ENCODE assay signal across 17 cellular contexts in the genomic region with DNA sequence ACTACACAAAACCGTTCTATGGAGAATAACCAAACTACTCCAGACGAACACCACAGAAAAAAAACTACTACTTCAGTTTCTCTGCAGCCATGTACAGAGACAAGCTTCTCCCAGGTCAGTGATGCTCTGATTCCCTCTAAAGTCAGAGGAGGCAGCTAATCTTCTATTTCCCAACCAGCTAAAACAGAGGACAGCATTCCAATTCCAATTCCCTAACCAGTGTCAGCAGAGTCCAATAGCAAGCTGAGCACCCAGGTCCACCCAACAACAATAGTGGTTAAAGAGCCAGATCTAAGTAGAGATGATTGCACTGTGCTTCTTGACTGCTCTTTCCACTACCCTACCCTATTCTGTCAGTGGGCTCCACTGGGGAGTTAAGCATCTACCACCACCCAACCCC. TPM values are rescaled to one million over a fixed set of nuclear protein-coding genes. Genes with fewer than 3 reads are reported as not detected.
DNase-seq lines count a peak whose midpoint lies in the region; ATAC-seq and TF ChIP-seq lines count a peak whose summit lies in the region.
"Had no signal": no experiment of that assay in that cellular context is flagged by ENCODE, and none has a peak within 500 bp of the region (broad histone marks: within the 10 kb centered on the region; RNA-seq: fewer than 3 reads in every experiment).

No MANE protein-coding gene starts in this region.

- H3K27me3 Mint-ChIP-seq in dendritic cell treated with granulocyte-macrophage colony-stimulating factor and Interleukin-4, amounts not matched to agents 40 ng/mL and 50 ng/mL, for 4 days, result no peaks in the 10 kb centered on the region
- peaks cover 8% of the 10 kb centered on the region for H3K27me3 Mint-ChIP-seq in activated naive CD4-positive, alpha-beta T cell treated with anti-CD3 and anti-CD28 coated beads, Interleukin-2, amount 10 ng/mL, durations not matched to agents 7 days and 5 days

- no peak overlapping the region for H3K4me3 ChIP-seq in heart right ventricle
- H3K4me3 ChIP-seq in OCI-LY7 (ENCODE audit: low read depth, low read length, poor library complexity, severe bottlenecking), result no peak overlapping the region

- no peak overlapping the region for H3K4me3 Mint-ChIP-seq in dendritic cell treated with granulocyte-macrophage colony-stimulating factor and Interleukin-4, amounts not matched to agents 40 ng/mL and 50 ng/mL, for 4 days
- no peak overlapping the region for H3K4me3 Mint-ChIP-seq in activated naive CD4-positive, alpha-beta T cell treated with anti-CD3 and anti-CD28 coated beads, Interleukin-2, amount 10 ng/mL, durations not matched to agents 7 days and 5 days
- H3K4me3 Mint-ChIP-seq: CD4-positive, alpha-beta memory T cell; HFFc6 had no signal

- H3K27me3 ChIP-seq in heart right ventricle, result no peaks in the 10 kb centered on the region

- POLR2A ChIA-PET in OCI-LY7 (lab: Charles Lee), result interaction anchor here (0.9 to 2.8 kb wide), 4 partner anchors 8 to 20 kb away, joined by 4 to 15 read pairs (median 4); no protein-coding TSS in a partner anchor

- peaks cover 0 to 18% (median 4%) of the 10 kb centered on the region in 11 donors for H3K9me3 ChIP-seq in heart right ventricle
- H3K9me3 ChIP-seq in OCI-LY7 (ENCODE audit: low read length), result peaks cover 46% of the 10 kb centered on the region

- H3K4me2 ChIP-seq in OCI-LY7 (ENCODE audit: low read length), result peak overlapping the region; percentile 49

- no peak for TF ChIP-seq CTCF in heart right ventricle (IDR thresholded peaks at IDR 0.05)
- no peak for TF ChIP-seq CTCF in OCI-LY7 (conservative IDR thresholded peaks at IDR 0.05; ENCODE audit: low read length)

- CTCF ChIA-PET in OCI-LY7 (lab: Charles Lee; ENCODE audit: unreplicated experiment), result interaction anchor here (0.8 kb wide), 1 partner anchor 35 kb away, joined by 4 read pairs; no protein-coding TSS in a partner anchor
- CTCF ChIA-PET in activated naive CD4-positive, alpha-beta T cell treated with anti-CD3 and anti-CD28 coated beads, Interleukin-2, amount 10 ng/mL, durations not matched to agents 7 days and 5 days (lab: Charles Lee), result no interaction called here

- H4K20me1 ChIP-seq in OCI-LY7 (ENCODE audit: insufficient read depth, low read length), result no peaks in the 10 kb centered on the region

- no peaks in the 10 kb centered on the region for H3K36me3 ChIP-seq in heart right ventricle
- H3K36me3 ChIP-seq in OCI-LY7 (ENCODE audit: insufficient read depth, low read length), result no peaks in the 10 kb centered on the region; the same call in 1 of the 2 replicates

- WGBS in heart right ventricle, 2 donors, result 60 to 68% methylated on average over 2 of the region's 2 CpGs

- DNase-seq in Right ventricle myocardium superior (no peak), heart right ventricle (no peak), OCI-LY7 (ENCODE audit: low spot score) (no peak), NCI-H2227 treated with DMSO at 0.1 percent for 48 hours (lab: John Stamatoyannopoulos, UW) (no peak)
- DNase-seq in activated naive CD4-positive, alpha-beta T cell treated with anti-CD3 and anti-CD28 coated beads, Interleukin-2, amount 10 ng/mL, durations not matched to agents 7 days and 5 days, result no peak
- no peak for DNase-seq in stimulated activated CD8-positive, alpha-beta memory T cell treated with anti-CD3 and anti-CD28 coated beads, Interleukin-4, amount 100 ng/mL, for 48 hours
- DNase-seq: ACHN; C1 segment of cervical spinal cord; CD4-positive, alpha-beta memory T cell; DMS153; DMS79 treated with DMSO at 0.1 percent for 48 hours; GDM1; HCEC 1CT; HFFc6 had no signal

- ATAC-seq in Right ventricle myocardium superior (ENCODE audit: poor library complexity) (peak; percentile 22), heart right ventricle (no peak)

- intact Hi-C loops in Right ventricle myocardium superior (cut with DNase I), result no loop called here
- intact Hi-C loops in heart right ventricle (cut with DNase I), result no loop called here
- intact Hi-C loops in OCI-LY7 (cut with micrococcal nuclease; ENCODE audit: unreplicated experiment), result loop anchor here (10.0 kb wide), 1 partner anchor 664 kb away; no protein-coding TSS in a partner anchor
- intact Hi-C loops in dendritic cell treated with granulocyte-macrophage colony-stimulating factor and Interleukin-4, amounts not matched to agents 40 ng/mL and 50 ng/mL, for 4 days (cut with micrococcal nuclease), result no loop called here

- peaks cover 0 to 9% (median 0%) of the 10 kb centered on the region in 9 donors for H3K4me1 ChIP-seq in heart right ventricle
- H3K4me1 ChIP-seq in OCI-LY7 (ENCODE audit: insufficient read depth, low read length, poor library complexity, severe bottlenecking), result peaks cover 26% of the 10 kb centered on the region

- H3K27ac ChIP-seq in heart right ventricle (no peak overlapping the region), OCI-LY7 (ENCODE audit: low read depth, low read length, poor library complexity, severe bottlenecking) (peak overlapping the region; percentile 19)
- H3K27ac ChIP-seq: HL-60 had no signal

- H3K4me1 Mint-ChIP-seq in dendritic cell treated with granulocyte-macrophage colony-stimulating factor and Interleukin-4, amounts not matched to agents 40 ng/mL and 50 ng/mL, for 4 days (ENCODE audit: low read depth), result peaks cover 22% of the 10 kb centered on the region
- H3K4me1 Mint-ChIP-seq in activated naive CD4-positive, alpha-beta T cell treated with anti-CD3 and anti-CD28 coated beads, Interleukin-2, amount 10 ng/mL, durations not matched to agents 7 days and 5 days, result no peaks in the 10 kb centered on the region
- H3K4me1 Mint-ChIP-seq: CD4-positive, alpha-beta memory T cell had no signal

- peaks cover 19% of the 10 kb centered on the region for H3K9me3 Mint-ChIP-seq in dendritic cell treated with granulocyte-macrophage colony-stimulating factor and Interleukin-4, amounts not matched to agents 40 ng/mL and 50 ng/mL, for 4 days
- H3K9me3 Mint-ChIP-seq in activated naive CD4-positive, alpha-beta T cell treated with anti-CD3 and anti-CD28 coated beads, Interleukin-2, amount 10 ng/mL, durations not matched to agents 7 days and 5 days, result no peaks in the 10 kb centered on the region

- H3K9me2 ChIP-seq in OCI-LY7 (ENCODE audit: insufficient read depth, low read length), result no peaks in the 10 kb centered on the region

- BruUV-seq in OCI-LY7 (replicated peaks; lab: Mats Ljungman, UMichigan), result no TSS peak

- H2AFZ ChIP-seq in OCI-LY7 (ENCODE audit: low read length), result peak overlapping the region; percentile 82

- no peaks in the 10 kb centered on the region for H3K79me2 ChIP-seq in OCI-LY7 (ENCODE audit: insufficient read depth, low read depth, low read length)

- peak overlapping the region; percentile 45 for H3K27ac Mint-ChIP-seq in dendritic cell treated with granulocyte-macrophage colony-stimulating factor and Interleukin-4, amounts not matched to agents 40 ng/mL and 50 ng/mL, for 4 days
- H3K27ac Mint-ChIP-seq in activated naive CD4-positive, alpha-beta T cell treated with anti-CD3 and anti-CD28 coated beads, Interleukin-2, amount 10 ng/mL, durations not matched to agents 7 days and 5 days, result no peak overlapping the region
- H3K27ac Mint-ChIP-seq: CD4-positive, alpha-beta memory T cell; HFFc6 had no signal

- H3K36me3 Mint-ChIP-seq in dendritic cell treated with granulocyte-macrophage colony-stimulating factor and Interleukin-4, amounts not matched to agents 40 ng/mL and 50 ng/mL, for 4 days (ENCODE audit: low read depth), result peaks cover 7% of the 10 kb centered on the region
- no peaks in the 10 kb centered on the region for H3K36me3 Mint-ChIP-seq in activated naive CD4-positive, alpha-beta T cell treated with anti-CD3 and anti-CD28 coated beads, Interleukin-2, amount 10 ng/mL, durations not matched to agents 7 days and 5 days
- H3K36me3 Mint-ChIP-seq: CD4-positive, alpha-beta memory T cell had no signal

RNA-seq across cellular contexts. Expression of a gene that starts 6.7 kb away (rescaled TPM):
- not detected for total RNA-seq in Right ventricle myocardium superior
- total RNA-seq in heart right ventricle, result not detected
- not detected for polyA plus RNA-seq in heart right ventricle
- not detected in 2 replicates for total RNA-seq in OCI-LY7 (2014; rRNA removed; shearing (Covaris generic))
- total RNA-seq in OCI-LY7 (2022), result not detected in 2 replicates
- total RNA-seq: A172; CD4-positive, alpha-beta memory T cell; HFFc6 had no signal
- polyA plus RNA-seq: CD4-positive, alpha-beta memory T cell had no signal
